ENCODE assay signal across 8 cellular contexts in the genomic region with DNA sequence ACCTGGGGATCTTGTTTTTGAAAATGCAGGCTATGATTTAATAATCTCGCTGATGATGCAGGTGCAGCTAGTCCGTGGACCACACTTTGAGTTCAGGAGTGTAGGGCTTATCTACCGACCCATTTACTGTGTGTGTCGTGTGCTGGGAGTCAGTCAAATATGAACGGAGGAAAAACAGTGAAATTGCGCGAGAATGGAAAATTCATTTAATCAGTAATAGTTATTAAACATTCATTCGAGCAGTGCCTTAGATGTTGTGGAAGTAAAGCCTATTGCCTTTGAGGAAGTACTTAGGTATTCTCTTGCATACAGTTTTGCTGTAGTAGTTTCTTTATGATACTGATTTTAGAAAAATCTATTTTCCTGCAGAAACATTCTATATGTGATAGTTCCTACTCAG. TPM values are rescaled to one million over a fixed set of nuclear protein-coding genes. Genes with fewer than 3 reads are reported as not detected.
A peak's percentile ranks its signal among the peaks of the same experiment; 100 is the strongest.
DNase-seq lines count a peak whose midpoint lies in the region; ATAC-seq and TF ChIP-seq lines count a peak whose summit lies in the region.

No MANE protein-coding gene starts in this region.

- H3K27ac ChIP-seq in AG04450 (ENCODE audit: low read depth, low read length) (no peak overlapping the region), HUES64 (ENCODE audit: low read depth, low read length) (no peak overlapping the region), breast epithelium (peak overlapping the region; percentile 99)

- 22% methylated on average over 8 of the region's 8 CpGs for WGBS in HUES64

- H3K36me3 ChIP-seq in HUES64 (ENCODE audit: insufficient read depth, low read length), result no peaks in the 10 kb centered on the region
- H3K36me3 ChIP-seq in breast epithelium, result no peaks in the 10 kb centered on the region
- H3K36me3 ChIP-seq in mucosa of stomach (ENCODE audit: control insufficient read depth, insufficient read depth, low read length), result no peaks in the 10 kb centered on the region

- POLR2A ChIA-PET in AG04450 (lab: Yijun Ruan, JAX), result interaction anchor here (0.6 kb wide), 1 partner anchor 19 kb away, joined by 6 read pairs; no protein-coding TSS in a partner anchor

- TF ChIP-seq CTCF in AG04450 (IDR thresholded peaks at IDR 0.05; ENCODE audit: low read depth, low read length) (no peak), breast epithelium (IDR thresholded peaks at IDR 0.05) (no peak)

- no peak for ATAC-seq in HG02870 (IDR thresholded peaks at IDR 0.05; ENCODE audit: unreplicated experiment)
- ATAC-seq in HG03280 (IDR thresholded peaks at IDR 0.05; ENCODE audit: unreplicated experiment), result no peak

- H3K4me3 ChIP-seq in AG04450 (ENCODE audit: low read depth, low read length) (peak overlapping the region; percentile 98), HUES64 (ENCODE audit: low read length) (peak overlapping the region; percentile 98), breast epithelium (peak overlapping the region; percentile 59 to 95 (median 86)), mucosa of stomach (ENCODE audit: low read length) (peak overlapping the region; percentile 94)

- intact Hi-C loops in breast epithelium (cut with DNase I; ENCODE audit: low total_unique reads), result no loop called here

- H3K27me3 ChIP-seq in AG04450 (ENCODE audit: control insufficient read depth, insufficient read depth, low read length), result no peaks in the 10 kb centered on the region
- H3K27me3 ChIP-seq in HUES64 (ENCODE audit: insufficient read depth, low read length), result no peaks in the 10 kb centered on the region
- no peaks in the 10 kb centered on the region for H3K27me3 ChIP-seq in breast epithelium
- no peaks in the 10 kb centered on the region for H3K27me3 ChIP-seq in mucosa of stomach (ENCODE audit: control insufficient read depth, insufficient read depth, low read length)

- DNase-seq in AG04450 (ENCODE audit: low read depth, low spot score), result no peak
- no peak for DNase-seq in breast epithelium (ENCODE audit: low spot score in 2 of 2)
- DNase-seq in NCI-H1694 treated with DMSO at 0.1 percent for 48 hours (lab: John Stamatoyannopoulos, UW), result no peak
- no peak for DNase-seq in RPMI8226

- CTCF ChIA-PET in AG04450 (lab: Charles Lee), result no interaction called here

- TF ChIP-seq POLR2A in breast epithelium (IDR thresholded peaks at IDR 0.05), result no peak

- H3K9ac ChIP-seq in HUES64 (ENCODE audit: low read depth, low read length), result peak overlapping the region; percentile 89
- peak overlapping the region; percentile 92 for H3K9ac ChIP-seq in mucosa of stomach (ENCODE audit: low read length)

- H3K4me1 ChIP-seq in HUES64 (ENCODE audit: insufficient read depth, low read length) (peaks cover 35% of the 10 kb centered on the region), breast epithelium (peaks cover 0 to 18% of the 10 kb centered on the region in 2 donors), mucosa of stomach (ENCODE audit: control insufficient read depth, insufficient read depth, low read length) (peaks cover 33% of the 10 kb centered on the region)

- no peaks in the 10 kb centered on the region; the same call in 1 of the 2 replicates for H3K9me3 ChIP-seq in AG04450 (ENCODE audit: control insufficient read depth, insufficient read depth, low read length)
- no peaks in the 10 kb centered on the region for H3K9me3 ChIP-seq in HUES64 (ENCODE audit: insufficient read depth, low read depth, low read length)
- H3K9me3 ChIP-seq in breast epithelium, result no peaks in the 10 kb centered on the region
- H3K9me3 ChIP-seq in mucosa of stomach (ENCODE audit: control insufficient read depth, low read length), result no peaks in the 10 kb centered on the region

RNA-seq across cellular contexts. Expression of a gene that starts 0.7 kb away (rescaled TPM):
- 5.4 and 7.8 TPM in 2 replicates for polyA plus RNA-seq in AG04450 (2011; rRNA removed)
- polyA minus RNA-seq in AG04450 (2011; rRNA and poly(A)+ RNA removed), result 5.2 and 8.1 TPM in 2 replicates
- 5.1 TPM for polyA plus RNA-seq in HUES64 (2013, experiment 1 of 2)
- 5.2 TPM for polyA plus RNA-seq in HUES64 (2013, experiment 2 of 2)
- total RNA-seq in breast epithelium, result 10 to 100 TPM; 13.1 to 15.8 (median 13.4) TPM

Comparison
In these comparisons a context has a peak if more than half of its experiments do, and no peak if none do; other contexts are left out.
1. H3K27ac ChIP-seq: peak in breast epithelium (2 of 2); none in AG04450 (single experiment) and HUES64 (single experiment).
2. Peak in every context shown above with its lines, with median percentiles within 50 percentile points of each other: H3K4me3 ChIP-seq.